ENCODE assay signal across 15 cellular contexts in the genomic region with DNA sequence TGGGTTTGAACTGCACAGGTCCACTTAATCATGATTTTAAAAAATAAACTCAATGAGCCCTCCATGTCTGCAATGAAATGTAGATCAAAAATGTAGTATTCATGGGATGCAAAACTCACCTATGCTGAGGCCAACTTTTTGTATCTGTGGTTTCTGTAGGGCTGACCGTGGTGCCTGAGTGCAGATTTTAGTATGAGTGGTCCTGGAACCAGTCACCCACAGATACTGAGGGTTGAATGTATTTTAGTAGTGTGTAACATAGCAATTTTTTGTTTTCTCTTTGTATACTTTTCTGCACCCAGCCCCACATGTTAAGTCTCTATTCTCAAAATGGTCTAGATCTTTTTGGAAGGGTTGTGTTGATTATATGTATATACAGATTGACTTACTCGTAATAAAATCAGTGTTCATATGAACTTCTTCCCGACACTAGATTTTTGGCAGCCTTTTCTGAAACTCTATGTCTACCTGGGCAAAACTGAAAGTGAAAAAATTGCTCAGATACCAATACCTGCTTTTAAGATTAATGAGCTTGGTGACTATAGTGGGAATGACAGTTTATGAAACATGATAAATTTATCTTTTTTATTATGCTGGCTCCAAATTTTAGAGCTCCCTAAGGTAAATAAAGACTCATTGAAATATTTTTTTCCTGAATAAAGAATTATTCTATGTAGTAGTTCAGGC. TPM values are rescaled to one million over a fixed set of nuclear protein-coding genes. Genes with fewer than 3 reads are reported as not detected.
A peak's percentile ranks its signal among the peaks of the same experiment; 100 is the strongest.
DNase-seq lines count a peak whose midpoint lies in the region; ATAC-seq and TF ChIP-seq lines count a peak whose summit lies in the region.
"Had no signal": no experiment of that assay in that cellular context is flagged by ENCODE, and none has a peak within 500 bp of the region (broad histone marks: within the 10 kb centered on the region; RNA-seq: fewer than 3 reads in every experiment).

No MANE protein-coding gene starts in this region.

- H3K27ac Mint-ChIP-seq in activated T-helper 2 cell treated with anti-CD3 and anti-CD28 coated beads, Interferon-gamma antibody, Interleukin-2, Interleukin-4, amounts not matched to agents 10 μg/mL and 5 μg/mL and 100 μg/mL, durations not matched to agents 14 hours and 24 hours and 36 hours, result peak overlapping the region; percentile 9

- no peak overlapping the region for H3K27ac ChIP-seq in substantia nigra (ENCODE audit: low read depth, low read length, poor library complexity, severe bottlenecking)
- H3K27ac ChIP-seq: ascending aorta, HL-60 had no signal

- H3K4me3 Mint-ChIP-seq in activated T-helper 2 cell treated with anti-CD3 and anti-CD28 coated beads, Interferon-gamma antibody, Interleukin-2, Interleukin-4, amounts not matched to agents 10 μg/mL and 5 μg/mL and 100 μg/mL, durations not matched to agents 14 hours and 24 hours and 36 hours (ENCODE audit: low read depth), result no peak overlapping the region

- no peaks in the 10 kb centered on the region for H3K27me3 Mint-ChIP-seq in activated T-helper 2 cell treated with anti-CD3 and anti-CD28 coated beads, Interferon-gamma antibody, Interleukin-2, Interleukin-4, amounts not matched to agents 10 μg/mL and 5 μg/mL and 100 μg/mL, durations not matched to agents 14 hours and 24 hours and 36 hours (ENCODE audit: low read depth)
- H3K27me3 Mint-ChIP-seq: naive B cell had no signal

- H3K9me3 Mint-ChIP-seq in activated T-helper 2 cell treated with anti-CD3 and anti-CD28 coated beads, Interferon-gamma antibody, Interleukin-2, Interleukin-4, amounts not matched to agents 10 μg/mL and 5 μg/mL and 100 μg/mL, durations not matched to agents 14 hours and 24 hours and 36 hours, result no peaks in the 10 kb centered on the region
- H3K9me3 Mint-ChIP-seq: naive B cell had no signal

- in situ Hi-C loops in G401 (cut with HindIII; ENCODE audit: low sequenced_read_pairs), result no loop called here

- no peak for TF ChIP-seq POLR2A in GM18505 (IDR thresholded peaks at IDR 0.05; ENCODE audit: borderline replicate concordance, extremely low read depth, insufficient read depth, insufficient read length)

- H3K4me1 Mint-ChIP-seq in activated T-helper 2 cell treated with anti-CD3 and anti-CD28 coated beads, Interferon-gamma antibody, Interleukin-2, Interleukin-4, amounts not matched to agents 10 μg/mL and 5 μg/mL and 100 μg/mL, durations not matched to agents 14 hours and 24 hours and 36 hours (ENCODE audit: low read depth), result peaks cover 43% of the 10 kb centered on the region

- ATAC-seq in GM18505 (IDR thresholded peaks at IDR 0.05; ENCODE audit: unreplicated experiment), result peak; percentile 74
- peak; percentile 55 for ATAC-seq in GM19467 (IDR thresholded peaks at IDR 0.05; ENCODE audit: unreplicated experiment)
- ATAC-seq in HG03095 (IDR thresholded peaks at IDR 0.05; ENCODE audit: unreplicated experiment), result peak; percentile 65

- DNase-seq in activated T-helper 2 cell treated with anti-CD3 and anti-CD28 coated beads, Interferon-gamma antibody, Interleukin-2, Interleukin-4, amounts not matched to agents 10 μg/mL and 5 μg/mL and 100 μg/mL, durations not matched to agents 14 hours and 24 hours and 36 hours (ENCODE audit: low spot score), result no peak
- DNase-seq in EL (no peak), GM19240 (ENCODE audit: insufficient read length, low spot score) (no peak), substantia nigra (lab: John Stamatoyannopoulos, UW) (no peak), G401 (ENCODE audit: low spot score) (no peak)
- DNase-seq: DMS79 treated with DMSO at 0.1 percent for 48 hours, foreskin melanocyte, naive B cell, NCI-H524, T1000 had no signal

- intact Hi-C loops in activated T-helper 2 cell treated with anti-CD3 and anti-CD28 coated beads, Interferon-gamma antibody, Interleukin-2, Interleukin-4, amounts not matched to agents 10 μg/mL and 5 μg/mL and 100 μg/mL, durations not matched to agents 14 hours and 24 hours and 36 hours (cut with micrococcal nuclease), result no loop called here

- peaks cover 31% of the 10 kb centered on the region for H3K36me3 Mint-ChIP-seq in activated T-helper 2 cell treated with anti-CD3 and anti-CD28 coated beads, Interferon-gamma antibody, Interleukin-2, Interleukin-4, amounts not matched to agents 10 μg/mL and 5 μg/mL and 100 μg/mL, durations not matched to agents 14 hours and 24 hours and 36 hours (ENCODE audit: low read depth)

RNA-seq across cellular contexts. Expression of a gene that starts 51.6 kb away (rescaled TPM):
- 18.0 and 18.8 TPM in 2 replicates for total RNA-seq in activated T-helper 2 cell treated with anti-CD3 and anti-CD28 coated beads, Interferon-gamma antibody, Interleukin-2, Interleukin-4, amounts not matched to agents 10 μg/mL and 5 μg/mL and 100 μg/mL, durations not matched to agents 14 hours and 24 hours and 36 hours
- total RNA-seq in G401 (2014; rRNA removed; shearing (Covaris generic)), result 8.4 and 16.3 TPM in 2 replicates
